Comparison of ENCODE assay signal across 8 cellular contexts in the genomic region with DNA sequence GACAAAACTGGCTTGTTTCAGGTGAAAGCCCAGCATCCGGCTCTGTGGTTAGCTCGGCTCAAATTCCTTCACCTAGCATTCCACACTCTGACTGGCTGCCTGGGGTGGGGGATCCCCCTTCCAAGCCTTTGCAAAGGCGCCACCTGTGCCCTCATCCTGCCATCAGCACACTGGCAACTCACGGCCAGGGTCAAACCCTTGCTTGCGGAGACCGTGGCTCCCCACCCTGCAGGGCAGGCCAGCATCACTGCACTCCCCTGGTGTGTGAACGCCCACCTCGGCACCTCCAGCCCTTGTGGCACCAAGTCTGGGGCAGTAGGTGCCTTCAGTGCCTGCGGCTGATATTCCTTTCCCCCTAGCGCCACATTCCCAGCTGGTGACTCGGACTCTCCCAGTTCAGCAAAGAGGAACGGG. TPM values are rescaled to one million over a fixed set of nuclear protein-coding genes. Genes with fewer than 3 reads are reported as not detected.
DNase-seq lines count a peak whose midpoint lies in the region; ATAC-seq and TF ChIP-seq lines count a peak whose summit lies in the region.

No MANE protein-coding gene starts in this region.

- H3K27ac ChIP-seq in brain microvascular endothelial cell (no peak overlapping the region), lower lobe of right lung (peak overlapping the region; percentile 99), urinary bladder (ENCODE audit: low read depth) (no peak overlapping the region)

- H3K36me3 ChIP-seq in brain microvascular endothelial cell (replicated peaks) (peaks cover 41% of the 10 kb centered on the region), lower lobe of right lung (peaks cover 44% of the 10 kb centered on the region), urinary bladder (ENCODE audit: insufficient read depth) (peaks cover 5% of the 10 kb centered on the region)

- in situ Hi-C loops in brain microvascular endothelial cell (cut with HindIII; ENCODE audit: low pct_ligation_motif_present, low sequenced_read_pairs) = no loop called here

- intact Hi-C loops in lower lobe of right lung (cut with DNase I) = no loop called here

- ATAC-seq in lower lobe of right lung = no peak

- WGBS in urinary bladder = 38% methylated on average over 12 of the region's 12 CpGs

- peak; percentile 56 for DNase-seq in stimulated activated CD4-positive, alpha-beta T cell treated with anti-CD3 and anti-CD28 coated beads, Interleukin-15, amount 100 ng/mL, for 24 hours
- DNase-seq in stimulated activated CD4-positive, alpha-beta T cell treated with anti-CD3 and anti-CD28 coated beads, Interleukin-4, amount 100 ng/mL, for 24 hours = no peak
- DNase-seq in brain microvascular endothelial cell (no peak), lower lobe of right lung (no peak), Ammon's horn (ENCODE audit: low spot score) (no peak), OCI-M2 (lab: John Stamatoyannopoulos, UW; ENCODE audit: unreplicated experiment) (no peak), cerebellar cortex (ENCODE audit: low spot score) (no peak)

- H3K4me1 ChIP-seq in lower lobe of right lung (peaks cover 47% of the 10 kb centered on the region), urinary bladder (ENCODE audit: insufficient read depth) (peaks cover 3% of the 10 kb centered on the region)

- H3K9me3 ChIP-seq in lower lobe of right lung = no peaks in the 10 kb centered on the region

- peak overlapping the region; percentile 78 for H3K4me3 ChIP-seq in brain microvascular endothelial cell (ENCODE audit: low read depth, low read length)
- H3K4me3 ChIP-seq in lower lobe of right lung = peak overlapping the region; percentile 98
- peak overlapping the region; percentile 87 for H3K4me3 ChIP-seq in urinary bladder (ENCODE audit: low read depth, low read length)

- TF ChIP-seq CTCF in brain microvascular endothelial cell (IDR thresholded peaks at IDR 0.05; ENCODE audit: low read depth, low read length, missing control alignments) (no peak), lower lobe of right lung (IDR thresholded peaks at IDR 0.05) (no peak)

- no peaks in the 10 kb centered on the region for H3K27me3 ChIP-seq in brain microvascular endothelial cell (replicated peaks)
- no peaks in the 10 kb centered on the region for H3K27me3 ChIP-seq in lower lobe of right lung (ENCODE audit: low read depth)

RNA-seq across cellular contexts. Expression of a gene that starts 1.3 kb away (rescaled TPM):
- 327 TPM for total RNA-seq in lower lobe of right lung
- 87.2 TPM for total RNA-seq in urinary bladder
- 249 TPM for polyA plus RNA-seq in urinary bladder

RNA-seq across cellular contexts. Expression of a gene that starts 3.2 kb away (rescaled TPM):
- total RNA-seq in lower lobe of right lung (9.5 TPM), urinary bladder (11.7 TPM)
- 13.7 TPM for polyA plus RNA-seq in urinary bladder

RNA-seq across cellular contexts. Expression of a gene that starts 31.8 kb away (rescaled TPM):
- total RNA-seq in lower lobe of right lung = 12.0 TPM
- total RNA-seq in urinary bladder = 25.6 TPM
- 24.5 TPM for polyA plus RNA-seq in urinary bladder

RNA-seq across cellular contexts. Expression of a gene that starts 57.5 kb away (rescaled TPM):
- total RNA-seq in lower lobe of right lung (31.2 TPM), urinary bladder (27.4 TPM)
- 15.8 TPM for polyA plus RNA-seq in urinary bladder

RNA-seq across cellular contexts. Expression of a gene that starts 57.8 kb away (rescaled TPM):
- 30.1 TPM for total RNA-seq in lower lobe of right lung
- 10.0 TPM for total RNA-seq in urinary bladder
- polyA plus RNA-seq in urinary bladder = 10.0 TPM
